ENCODE assay signal across 1 cellular context in genomic region chr12:116381744-116382455, GRCh38.
TF ChIP-seq lines count a peak whose summit lies in the region.

No MANE protein-coding gene starts in this region.

TF ChIP-seq in IMR-90, 13 proteins besides CTCF, POLR2A, EP300 and RAD21 (continued from another document):
- TF ChIP-seq ELK1 (IDR thresholded peaks at IDR 0.05; ENCODE audit: borderline replicate concordance, low read depth, low read length), result no peak
